26 cellular contexts compared by ENCODE assay signal in genomic region chr6:24497254-24497989, GRCh38. TPM values are rescaled to one million over a fixed set of nuclear protein-coding genes. Genes with fewer than 3 reads are reported as not detected.
DNase-seq lines count a peak whose midpoint lies in the region; ATAC-seq and TF ChIP-seq lines count a peak whose summit lies in the region.
"Had no signal": no experiment of that assay in that cellular context is flagged by ENCODE, and none has a peak within 500 bp of the region (broad histone marks: within the 10 kb centered on the region; RNA-seq: fewer than 3 reads in every experiment).

No MANE protein-coding gene starts in this region.

- H3K36me3 ChIP-seq in MG63: no peaks in the 10 kb centered on the region
- H3K36me3 ChIP-seq: colonic mucosa, HAP-1, pancreas had no signal

- H3K9me3 Mint-ChIP-seq in brain: peaks cover 0 to 3% (median 0%) of the 10 kb centered on the region in 5 experiments

- no peak overlapping the region for H3K4me3 ChIP-seq in MG63
- H3K4me3 ChIP-seq: BLaER1 treated with 17β-estradiol and CSF1 and Interleukin-3, amounts not matched to agents 10 nM and 100 nM; colonic mucosa; HAP-1; pancreas had no signal

- peak; percentile 11 for DNase-seq in CD1c-positive myeloid dendritic cell (ENCODE audit: extremely low spot score)
- DNase-seq in GM10266 (ENCODE audit: extremely low spot score): peak; percentile 64
- DNase-seq in MG63: no peak
- no peak for DNase-seq in Ammon's horn (ENCODE audit: low spot score)
- DNase-seq in NCI-H1417 treated with DMSO at 0.1 percent for 48 hours (lab: John Stamatoyannopoulos, UW): no peak
- DNase-seq in NCI-H69 (lab: John Stamatoyannopoulos, UW): no peak
- DNase-seq: ACHN; activated CD4-positive, alpha-beta T cell treated with anti-CD3 and anti-CD28 coated beads, Interleukin-2, amount 10 ng/mL, durations not matched to agents 24 days and 14 days; activated naive CD4-positive, alpha-beta T cell treated with anti-CD3 and anti-CD28 coated beads, Interleukin-2, amount 10 ng/mL, durations not matched to agents 7 days and 5 days; activated T-cell treated with anti-CD3 and anti-CD28 coated beads, Interleukin-2, amount 50 U/mL, for 72 hours; amygdala; colonic mucosa; effector CD8-positive, alpha-beta T cell; midbrain; NCI-H1092; NCI-H187; NCI-H2171 treated with DMSO at 0.1 percent for 48 hours; NCI-H524 treated with DMSO at 0.1 percent for 48 hours; nephron progenitor cell; NK-92 treated with Interleukin-12 subunit alpha and Interleukin-12 subunit beta, amount 100 ng/mL, for 24 hours; pancreas; Right ventricle myocardium superior had no signal

- no peaks in the 10 kb centered on the region for H3K9me3 ChIP-seq in MG63
- H3K9me3 ChIP-seq: colonic mucosa, HAP-1, pancreas had no signal

- ATAC-seq in HG02885 (IDR thresholded peaks at IDR 0.05; ENCODE audit: poor library complexity, unreplicated experiment): peak; percentile 23
- ATAC-seq: activated T-cell treated with anti-CD3 and anti-CD28 coated beads, Interleukin-2, amount 50 U/mL, for 72 hours; pancreas had no signal

- peaks cover 4% of the 10 kb centered on the region for H3K27me3 Mint-ChIP-seq in brain

- peak overlapping the region in 3 of 5 experiments; percentile 8 to 50 (median 33) for H3K4me3 Mint-ChIP-seq in brain
- H3K4me3 Mint-ChIP-seq: activated CD4-positive, alpha-beta T cell treated with anti-CD3 and anti-CD28 coated beads, Interleukin-2, amount 10 ng/mL, durations not matched to agents 24 days and 14 days; activated naive CD4-positive, alpha-beta T cell treated with anti-CD3 and anti-CD28 coated beads, Interleukin-2, amount 10 ng/mL, durations not matched to agents 7 days and 5 days; activated T-cell treated with anti-CD3 and anti-CD28 coated beads, Interleukin-2, amount 50 U/mL, for 72 hours had no signal

- no peak overlapping the region for H3K27ac Mint-ChIP-seq in brain
- H3K27ac Mint-ChIP-seq: activated CD4-positive, alpha-beta T cell treated with anti-CD3 and anti-CD28 coated beads, Interleukin-2, amount 10 ng/mL, durations not matched to agents 24 days and 14 days; activated naive CD4-positive, alpha-beta T cell treated with anti-CD3 and anti-CD28 coated beads, Interleukin-2, amount 10 ng/mL, durations not matched to agents 7 days and 5 days; activated T-cell treated with anti-CD3 and anti-CD28 coated beads, Interleukin-2, amount 50 U/mL, for 72 hours; nephron progenitor cell had no signal

- no peaks in the 10 kb centered on the region for H3K27me3 ChIP-seq in MG63
- H3K27me3 ChIP-seq: BLaER1 treated with 17β-estradiol and CSF1 and Interleukin-3, amounts not matched to agents 10 nM and 100 nM; colonic mucosa; pancreas had no signal

- H3K4me1 Mint-ChIP-seq in brain: peaks cover 26% of the 10 kb centered on the region

- TF ChIP-seq CTCF in GM10266 (IDR thresholded peaks at IDR 0.05; ENCODE audit: control insufficient read depth, insufficient read depth, low read depth, missing control alignments) (no peak), brain (conservative IDR thresholded peaks at IDR 0.05) (no peak)

- peaks cover 30% of the 10 kb centered on the region for H3K36me3 Mint-ChIP-seq in brain

RNA-seq across cellular contexts. Expression of gene ALDH5A1, which starts 2.7 kb away (rescaled TPM):
- polyA plus RNA-seq in brain (ENCODE audit: insufficient read depth, low read depth, low replicate concordance): 42.6 TPM
- 1.1 and 1.5 TPM in 2 replicates for total RNA-seq in MG63 (2014; rRNA removed; shearing (Covaris generic); ENCODE audit: low replicate concordance)

RNA-seq across cellular contexts. Expression of gene GPLD1, which starts 8.0 kb away (rescaled TPM):
- polyA plus RNA-seq in brain (ENCODE audit: insufficient read depth, low read depth, low replicate concordance): 0.80 TPM
- not detected in 2 replicates for total RNA-seq in MG63 (2014; rRNA removed; shearing (Covaris generic); ENCODE audit: low replicate concordance)

Comparison
In these comparisons a context has a peak if more than half of its experiments do, and no peak if none do; other contexts are left out.
1. DNase-seq: peak in CD1c-positive myeloid dendritic cell (single experiment) and GM10266 (single experiment); none in MG63 (single experiment), Ammon's horn (single experiment), NCI-H1417 treated with DMSO at 0.1 percent for 48 hours (single experiment) and NCI-H69 (single experiment).